20 cellular contexts compared by ENCODE assay signal in genomic region chr4:8559524-8560264, GRCh38. TPM values are rescaled to one million over a fixed set of nuclear protein-coding genes. Genes with fewer than 3 reads are reported as not detected.
DNase-seq lines count a peak whose midpoint lies in the region; ATAC-seq and TF ChIP-seq lines count a peak whose summit lies in the region.
"Had no signal": no experiment of that assay in that cellular context is flagged by ENCODE, and none has a peak within 500 bp of the region (broad histone marks: within the 10 kb centered on the region; RNA-seq: fewer than 3 reads in every experiment).

No MANE protein-coding gene starts in this region.

- peaks cover 7% of the 10 kb centered on the region for H3K27me3 Mint-ChIP-seq in neural progenitor cell (ENCODE audit: insufficient read depth, low read depth)

- no peaks in the 10 kb centered on the region for H3K9me2 ChIP-seq in PC-9 (ENCODE audit: insufficient read depth)

- intact Hi-C loops in PC-9 (cut with micrococcal nuclease; ENCODE audit: unreplicated experiment) = loop anchor here (2.0 kb wide), 1 partner anchor 13 kb away; no protein-coding TSS in a partner anchor

- no peaks in the 10 kb centered on the region for H3K9me3 ChIP-seq in PC-9 (ENCODE audit: insufficient read depth, low read depth)
- no peaks in the 10 kb centered on the region for H3K9me3 ChIP-seq in esophagus (ENCODE audit: control insufficient read depth in 2 of 2, insufficient read depth in 1 of 2, low read depth in 1 of 2, low read length in 1 of 2)
- H3K9me3 ChIP-seq in neural progenitor cell (ENCODE audit: low read depth) = no peaks in the 10 kb centered on the region
- H3K9me3 ChIP-seq: SJCRH30 had no signal

- H3K27me3 ChIP-seq in PC-9 (ENCODE audit: insufficient read depth, low read depth) (no peaks in the 10 kb centered on the region), esophagus (ENCODE audit: control insufficient read depth in 1 of 2, insufficient read depth in 2 of 2, low read length in 2 of 2) (no peaks in the 10 kb centered on the region), neural progenitor cell (no peaks in the 10 kb centered on the region)
- H3K27me3 ChIP-seq: SJCRH30 had no signal

- peak overlapping the region; percentile 69 for H3K4me3 ChIP-seq in PC-9
- H3K4me3 ChIP-seq in esophagus (ENCODE audit: low read depth in 1 of 2, low read length in 2 of 2) = peak overlapping the region; percentile 16 to 32
- H3K4me3 ChIP-seq in neural progenitor cell = no peak overlapping the region
- H3K4me3 ChIP-seq: SJCRH30 had no signal

- H2AFZ ChIP-seq in PC-9 (no peak overlapping the region), neural progenitor cell (replicated peaks) (no peak overlapping the region)

- no peak overlapping the region for H3K9ac ChIP-seq in neural progenitor cell

- no peaks in the 10 kb centered on the region for H3K36me3 Mint-ChIP-seq in neural progenitor cell
- H3K36me3 Mint-ChIP-seq: CD8-positive, alpha-beta T cell had no signal

- no peak overlapping the region for H3K4me3 Mint-ChIP-seq in neural progenitor cell
- H3K4me3 Mint-ChIP-seq: CD8-positive, alpha-beta T cell had no signal

- peak overlapping the region; percentile 99 for H3K4me2 ChIP-seq in PC-9
- no peak overlapping the region for H3K4me2 ChIP-seq in neural progenitor cell

- peaks cover 67% of the 10 kb centered on the region for H3K79me2 ChIP-seq in PC-9 (ENCODE audit: low read depth)
- H3K79me2 ChIP-seq in neural progenitor cell (ENCODE audit: low read depth) = no peaks in the 10 kb centered on the region

- H3F3A ChIP-seq in PC-9 (ENCODE audit: insufficient read depth, low read depth) (peaks cover 53% of the 10 kb centered on the region), neural progenitor cell (ENCODE audit: low read depth) (no peaks in the 10 kb centered on the region)

- H3K27ac ChIP-seq in PC-9 (peak overlapping the region; percentile 95), esophagus (ENCODE audit: low read depth in 2 of 2, low read length in 1 of 2) (peak overlapping the region; percentile 34 to 76), neural progenitor cell (no peak overlapping the region)
- H3K27ac ChIP-seq: SJCRH30 had no signal

- H4K20me1 ChIP-seq in PC-9 (ENCODE audit: insufficient read depth) (no peaks in the 10 kb centered on the region), neural progenitor cell (ENCODE audit: low read depth) (no peaks in the 10 kb centered on the region)

- no peaks in the 10 kb centered on the region for H3K4me1 Mint-ChIP-seq in neural progenitor cell

- H3K27ac Mint-ChIP-seq in neural progenitor cell = peak overlapping the region; percentile 25
- H3K27ac Mint-ChIP-seq: CD8-positive, alpha-beta T cell had no signal

- POLR2A ChIA-PET in PC-9 (lab: Charles Lee; ENCODE audit: unreplicated experiment) = interaction anchor here (0.7 kb wide), 1 partner anchor 289 kb away, joined by 21 read pairs; no protein-coding TSS in a partner anchor

- H3K36me3 ChIP-seq in PC-9 (ENCODE audit: low read depth) (no peaks in the 10 kb centered on the region), esophagus (ENCODE audit: control insufficient read depth in 2 of 2, insufficient read depth in 2 of 2, low read length in 1 of 2) (no peaks in the 10 kb centered on the region), neural progenitor cell (no peaks in the 10 kb centered on the region)
- H3K36me3 ChIP-seq: SJCRH30 had no signal

- H3K4me1 ChIP-seq in PC-9 (replicated peaks; ENCODE audit: insufficient read depth) = peaks cover 77% of the 10 kb centered on the region
- H3K4me1 ChIP-seq in esophagus (ENCODE audit: control insufficient read depth in 2 of 2, insufficient read depth in 2 of 2, low read length in 1 of 2) = peaks cover 0 to 9% of the 10 kb centered on the region in 2 donors
- H3K4me1 ChIP-seq in neural progenitor cell = no peaks in the 10 kb centered on the region

- peak; percentile 37 to 79 for DNase-seq in PC-9
- no peak for DNase-seq in neural progenitor cell (ENCODE audit: low spot score)
- DNase-seq in COR-L47 (lab: John Stamatoyannopoulos, UW) = no peak
- DNase-seq: C1 segment of cervical spinal cord; Calu3; CD8-positive, alpha-beta T cell; KG1; NCI-H1092; NCI-H1436; NCI-H187 treated with DMSO at 0.1 percent for 48 hours; NCI-H2107; NCI-H446 treated with DMSO at 0.1 percent for 48 hours; NCI-H526 treated with DMSO at 0.1 percent for 48 hours; NK-92 treated with Interleukin-12 subunit alpha and Interleukin-12 subunit beta, amount 100 ng/mL, for 24 hours; SJCRH30 had no signal

- CTCF ChIA-PET in PC-9 (lab: Charles Lee) = no interaction called here

- no peak for ATAC-seq in HG03196 (IDR thresholded peaks at IDR 0.05; ENCODE audit: unreplicated experiment)
- ATAC-seq in GM18498 (IDR thresholded peaks at IDR 0.05; ENCODE audit: unreplicated experiment) = no peak
- no peak for ATAC-seq in HG02973 (IDR thresholded peaks at IDR 0.05; ENCODE audit: unreplicated experiment)
- ATAC-seq: CD8-positive, alpha-beta T cell had no signal

- WGBS in esophagus, 2 donors = 75 to 76% methylated on average over 12 of the region's 12 CpGs

- BruUV-seq in PC-9 (replicated peaks; lab: Mats Ljungman, UMichigan) = no TSS peak

- TF ChIP-seq CTCF in PC-9 (conservative IDR thresholded peaks at IDR 0.05) (no peak), neural progenitor cell (IDR thresholded peaks at IDR 0.05) (no peak)

- H3K9me3 Mint-ChIP-seq in neural progenitor cell = no peaks in the 10 kb centered on the region
- H3K9me3 Mint-ChIP-seq: CD8-positive, alpha-beta T cell had no signal

RNA-seq across cellular contexts. Expression of gene GPR78, which starts 20.5 kb away (rescaled TPM):
- total RNA-seq in PC-9 (2021) = 56.6 and 68.2 TPM in 2 replicates
- polyA plus RNA-seq in esophagus = 1 to 10 TPM; 4.7 to 8.9 TPM
- total RNA-seq in neural progenitor cell (ENCODE audit: low replicate concordance) = 0.09 and 0.28 TPM in 2 replicates
- total RNA-seq: Calu3; CD8-positive, alpha-beta T cell; Daoy had no signal

RNA-seq across cellular contexts. Expression of gene CPZ, which starts 32.9 kb away (rescaled TPM):
- total RNA-seq in PC-9 (2021) = 9.1 and 12.1 TPM in 2 replicates
- polyA plus RNA-seq in esophagus = 1 to 10 TPM; 3.4 to 7.2 TPM
- total RNA-seq in neural progenitor cell (ENCODE audit: low replicate concordance) = 5.9 TPM in 1 of 2 replicates, not detected in the other
- total RNA-seq: Calu3; CD8-positive, alpha-beta T cell had no signal

Comparison
In these comparisons a context has a peak if more than half of its experiments do, and no peak if none do; other contexts are left out.
1. DNase-seq: peak in PC-9 (2 of 2); none in neural progenitor cell (single experiment) and COR-L47 (single experiment).
2. RNA of gene GPR78, which starts 20.5 kb away (total RNA-seq): 56.6 to 68.2 TPM in PC-9; 0.09 to 0.28 TPM in neural progenitor cell; every median in the first group is over 10 times any median in the second.